ENCODE assay signal across 1 cellular context in the genomic region with DNA sequence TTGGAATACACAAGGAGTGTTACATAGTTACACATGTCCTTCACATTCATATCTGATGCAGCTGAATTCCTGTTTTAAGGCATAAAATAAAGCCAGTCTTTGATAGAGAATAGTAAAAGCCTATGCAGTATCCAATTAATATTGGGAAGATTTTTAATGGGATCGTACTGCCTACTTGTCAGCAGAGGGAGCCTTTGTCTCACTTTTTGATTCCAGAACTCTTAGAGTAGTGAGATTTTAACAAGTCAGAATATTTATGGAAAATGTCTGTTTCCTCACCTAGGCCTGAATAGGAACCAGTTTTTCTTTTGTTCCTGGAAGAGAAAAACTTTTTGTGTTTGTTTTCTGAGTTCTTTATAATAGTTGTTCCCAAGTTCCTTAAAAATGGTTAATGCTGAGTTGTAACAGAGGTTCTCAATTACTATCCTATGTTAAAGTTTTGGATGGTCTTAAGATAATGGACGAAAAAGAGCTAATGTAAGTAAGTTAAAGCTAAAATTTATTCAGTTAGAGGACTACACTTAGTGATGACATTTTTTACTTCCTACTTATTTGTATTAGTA.
TF ChIP-seq lines count a peak whose summit lies in the region.

No MANE protein-coding gene starts in this region.

TF ChIP-seq in WTC11, 78 proteins besides CTCF, POLR2A, EP300 and RAD21 (continued from another document):
- TF ChIP-seq, protein P1, sequence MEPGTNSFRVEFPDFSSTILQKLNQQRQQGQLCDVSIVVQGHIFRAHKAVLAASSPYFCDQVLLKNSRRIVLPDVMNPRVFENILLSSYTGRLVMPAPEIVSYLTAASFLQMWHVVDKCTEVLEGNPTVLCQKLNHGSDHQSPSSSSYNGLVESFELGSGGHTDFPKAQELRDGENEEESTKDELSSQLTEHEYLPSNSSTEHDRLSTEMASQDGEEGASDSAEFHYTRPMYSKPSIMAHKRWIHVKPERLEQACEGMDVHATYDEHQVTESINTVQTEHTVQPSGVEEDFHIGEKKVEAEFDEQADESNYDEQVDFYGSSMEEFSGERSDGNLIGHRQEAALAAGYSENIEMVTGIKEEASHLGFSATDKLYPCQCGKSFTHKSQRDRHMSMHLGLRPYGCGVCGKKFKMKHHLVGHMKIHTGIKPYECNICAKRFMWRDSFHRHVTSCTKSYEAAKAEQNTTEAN (CRISPR knock-in tag; IDR thresholded peaks at IDR 0.05) = no peak
- no peak for TF ChIP-seq CREM (CRISPR knock-in tag; IDR thresholded peaks at IDR 0.05)
- TF ChIP-seq, protein P2, sequence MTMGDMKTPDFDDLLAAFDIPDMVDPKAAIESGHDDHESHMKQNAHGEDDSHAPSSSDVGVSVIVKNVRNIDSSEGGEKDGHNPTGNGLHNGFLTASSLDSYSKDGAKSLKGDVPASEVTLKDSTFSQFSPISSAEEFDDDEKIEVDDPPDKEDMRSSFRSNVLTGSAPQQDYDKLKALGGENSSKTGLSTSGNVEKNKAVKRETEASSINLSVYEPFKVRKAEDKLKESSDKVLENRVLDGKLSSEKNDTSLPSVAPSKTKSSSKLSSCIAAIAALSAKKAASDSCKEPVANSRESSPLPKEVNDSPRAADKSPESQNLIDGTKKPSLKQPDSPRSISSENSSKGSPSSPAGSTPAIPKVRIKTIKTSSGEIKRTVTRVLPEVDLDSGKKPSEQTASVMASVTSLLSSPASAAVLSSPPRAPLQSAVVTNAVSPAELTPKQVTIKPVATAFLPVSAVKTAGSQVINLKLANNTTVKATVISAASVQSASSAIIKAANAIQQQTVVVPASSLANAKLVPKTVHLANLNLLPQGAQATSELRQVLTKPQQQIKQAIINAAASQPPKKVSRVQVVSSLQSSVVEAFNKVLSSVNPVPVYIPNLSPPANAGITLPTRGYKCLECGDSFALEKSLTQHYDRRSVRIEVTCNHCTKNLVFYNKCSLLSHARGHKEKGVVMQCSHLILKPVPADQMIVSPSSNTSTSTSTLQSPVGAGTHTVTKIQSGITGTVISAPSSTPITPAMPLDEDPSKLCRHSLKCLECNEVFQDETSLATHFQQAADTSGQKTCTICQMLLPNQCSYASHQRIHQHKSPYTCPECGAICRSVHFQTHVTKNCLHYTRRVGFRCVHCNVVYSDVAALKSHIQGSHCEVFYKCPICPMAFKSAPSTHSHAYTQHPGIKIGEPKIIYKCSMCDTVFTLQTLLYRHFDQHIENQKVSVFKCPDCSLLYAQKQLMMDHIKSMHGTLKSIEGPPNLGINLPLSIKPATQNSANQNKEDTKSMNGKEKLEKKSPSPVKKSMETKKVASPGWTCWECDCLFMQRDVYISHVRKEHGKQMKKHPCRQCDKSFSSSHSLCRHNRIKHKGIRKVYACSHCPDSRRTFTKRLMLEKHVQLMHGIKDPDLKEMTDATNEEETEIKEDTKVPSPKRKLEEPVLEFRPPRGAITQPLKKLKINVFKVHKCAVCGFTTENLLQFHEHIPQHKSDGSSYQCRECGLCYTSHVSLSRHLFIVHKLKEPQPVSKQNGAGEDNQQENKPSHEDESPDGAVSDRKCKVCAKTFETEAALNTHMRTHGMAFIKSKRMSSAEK (CRISPR knock-in tag; IDR thresholded peaks at IDR 0.05; ENCODE audit: borderline replicate concordance) = no peak
- TF ChIP-seq ESRRA (CRISPR knock-in tag; IDR thresholded peaks at IDR 0.05; ENCODE audit: borderline replicate concordance) = no peak
TF ChIP-seq in WTC11: peak in this region for 0.
